In the genomic region with DNA sequence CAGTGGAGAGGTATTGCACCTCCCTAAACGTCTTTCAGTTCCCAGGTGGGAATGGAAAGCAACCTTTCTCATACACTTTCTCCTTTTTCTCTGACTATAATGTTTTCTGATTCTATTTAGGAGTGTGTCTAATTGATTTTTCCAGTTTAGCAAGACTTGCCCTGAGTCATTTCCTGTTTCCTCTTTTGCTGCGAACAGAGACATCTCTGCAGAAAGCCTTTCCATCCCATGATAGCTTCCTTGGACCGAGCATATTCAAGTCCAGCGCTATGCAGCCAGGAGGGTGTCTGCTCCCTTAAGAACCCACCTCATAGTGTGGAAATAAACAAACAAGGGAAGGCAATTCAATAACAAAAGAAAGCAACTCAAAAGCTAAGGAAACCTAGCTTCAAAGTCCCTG, we compare ENCODE assay signal across 18 cellular contexts. TPM values are rescaled to one million over a fixed set of nuclear protein-coding genes. Genes with fewer than 3 reads are reported as not detected.
A peak's percentile ranks its signal among the peaks of the same experiment; 100 is the strongest.
DNase-seq lines count a peak whose midpoint lies in the region; ATAC-seq, FAIRE-seq and TF ChIP-seq lines count a peak whose summit lies in the region.
"Had no signal": no experiment of that assay in that cellular context is flagged by ENCODE, and none has a peak within 500 bp of the region (broad histone marks: within the 10 kb centered on the region; RNA-seq: fewer than 3 reads in every experiment).

No MANE protein-coding gene starts in this region.

- H3K18ac ChIP-seq in mesendoderm (ENCODE audit: low read length), result no peak overlapping the region

- no peaks in the 10 kb centered on the region for H4K20me1 ChIP-seq in PC-3 (ENCODE audit: low read length)
- H4K20me1 ChIP-seq in endothelial cell of umbilical vein (replicated peaks; ENCODE audit: control insufficient read depth, extremely low read depth, insufficient read depth, low read length), result no peaks in the 10 kb centered on the region

- H3K4me3 ChIP-seq in PC-3 (ENCODE audit: low read length) (peak overlapping the region; percentile 21; the same call in 1 of the 2 replicates), endothelial cell of umbilical vein (replicated peaks in 1 of 3; ENCODE audit: insufficient read depth in 1 of 3, low read depth in 1 of 3, low read length in 3 of 3) (no peak overlapping the region), mesendoderm (ENCODE audit: low read length) (no peak overlapping the region)
- H3K4me3 ChIP-seq: K562, lung had no signal

- H3K4me2 ChIP-seq in PC-3 (ENCODE audit: low read length) (peak overlapping the region; percentile 35), endothelial cell of umbilical vein (ENCODE audit: insufficient read depth, low read length) (no peak overlapping the region), mesendoderm (ENCODE audit: low read length) (no peak overlapping the region)

- POLR2A ChIA-PET in PC-3 (lab: Charles Lee; ENCODE audit: unreplicated experiment), result no interaction called here
- POLR2A ChIA-PET in endothelial cell of umbilical vein (lab: Charles Lee), result no interaction called here

- CTCF ChIA-PET in PC-3 (lab: Charles Lee) (no interaction called here), endothelial cell of umbilical vein (lab: Charles Lee) (no interaction called here)

- no peak overlapping the region for H2BK15ac ChIP-seq in mesendoderm (replicated peaks; ENCODE audit: low read depth)

- dilution Hi-C loops in endothelial cell of umbilical vein (cut with MboI; ENCODE audit: extremely low pct_ligation_motif_present, low sequenced_read_pairs), result no loop called here

- H3K9me1 ChIP-seq in endothelial cell of umbilical vein (replicated peaks; ENCODE audit: control insufficient read depth, extremely low read depth, insufficient read depth, low read length), result no peaks in the 10 kb centered on the region

- no peak overlapping the region for H2AK5ac ChIP-seq in mesendoderm (ENCODE audit: low read length)

- H3K27me3 ChIP-seq in PC-3 (ENCODE audit: low read length), result no peaks in the 10 kb centered on the region
- no peaks in the 10 kb centered on the region for H3K27me3 ChIP-seq in endothelial cell of umbilical vein (ENCODE audit: control insufficient read depth in 2 of 2, insufficient read depth in 2 of 2, low read length in 2 of 2)
- no peaks in the 10 kb centered on the region for H3K27me3 ChIP-seq in mesendoderm (ENCODE audit: insufficient read depth, low read length, poor library complexity)

- H3K79me1 ChIP-seq in mesendoderm (ENCODE audit: low read length), result no peaks in the 10 kb centered on the region

- no CpG with 5 or more reads among the region's 4 CpGs for WGBS in mesendoderm (ENCODE audit: extremely low coverage, insufficient coverage, low lambda C conversion rate)

- no peaks in the 10 kb centered on the region for H3K27me3 Mint-ChIP-seq in glutamatergic neuron (ENCODE audit: unreplicated experiment)
- H3K27me3 Mint-ChIP-seq in mesothelial cell of epicardium (ENCODE audit: low read depth), result no peaks in the 10 kb centered on the region
- H3K27me3 Mint-ChIP-seq: activated naive CD4-positive, alpha-beta T cell treated with anti-CD3 and anti-CD28 coated beads, Interleukin-2, amount 50 U/mL, for 24 hours had no signal

- H3K9me3 Mint-ChIP-seq in glutamatergic neuron (ENCODE audit: unreplicated experiment), result no peaks in the 10 kb centered on the region
- no peaks in the 10 kb centered on the region for H3K9me3 Mint-ChIP-seq in mesothelial cell of epicardium

- H2BK5ac ChIP-seq in mesendoderm (ENCODE audit: low read length), result no peak overlapping the region

- FAIRE-seq in endothelial cell of umbilical vein (lab: Jason Lieb, UNC), result no peak
- FAIRE-seq: K562, TTC549 had no signal

- no peak for TF ChIP-seq CTCF in PC-3 (conservative IDR thresholded peaks at IDR 0.05; ENCODE audit: low read depth, low read length)
- no peak for TF ChIP-seq CTCF in endothelial cell of umbilical vein (IDR thresholded peaks at IDR 0.05; ENCODE audit: extremely low read depth in 1 of 2, insufficient read depth in 1 of 2, low read depth in 1 of 2, low read length in 2 of 2)
- TF ChIP-seq CTCF in glutamatergic neuron (IDR thresholded peaks at IDR 0.05; ENCODE audit: partially characterized antibody, unreplicated experiment), result no peak
- TF ChIP-seq CTCF in mesothelial cell of epicardium (IDR thresholded peaks at IDR 0.05; ENCODE audit: unreplicated experiment), result no peak

- H3K9ac ChIP-seq in PC-3 (ENCODE audit: low read length) (no peak overlapping the region), endothelial cell of umbilical vein (replicated peaks; ENCODE audit: extremely low read depth, insufficient read depth, low read length) (no peak overlapping the region), mesendoderm (ENCODE audit: low read length) (no peak overlapping the region)

- no peak overlapping the region for H3K4me3 Mint-ChIP-seq in glutamatergic neuron (ENCODE audit: unreplicated experiment)
- H3K4me3 Mint-ChIP-seq in mesothelial cell of epicardium, result no peak overlapping the region
- H3K4me3 Mint-ChIP-seq: activated naive CD4-positive, alpha-beta T cell treated with anti-CD3 and anti-CD28 coated beads, Interleukin-2, amount 50 U/mL, for 24 hours had no signal

- H3K27ac Mint-ChIP-seq in glutamatergic neuron (ENCODE audit: unreplicated experiment) (no peak overlapping the region), mesothelial cell of epicardium (no peak overlapping the region)
- H3K27ac Mint-ChIP-seq: activated naive CD4-positive, alpha-beta T cell treated with anti-CD3 and anti-CD28 coated beads, Interleukin-2, amount 50 U/mL, for 24 hours had no signal

- intact Hi-C loops in PC-3 (cut with micrococcal nuclease), result no loop called here
- intact Hi-C loops in endothelial cell of umbilical vein (cut with micrococcal nuclease), result no loop called here

- H3K4ac ChIP-seq in mesendoderm (ENCODE audit: low read depth, low read length), result no peak overlapping the region

- H3K4me1 Mint-ChIP-seq in glutamatergic neuron (ENCODE audit: low read depth, unreplicated experiment), result no peaks in the 10 kb centered on the region
- peaks cover 2% of the 10 kb centered on the region for H3K4me1 Mint-ChIP-seq in mesothelial cell of epicardium
- H3K4me1 Mint-ChIP-seq: activated naive CD4-positive, alpha-beta T cell treated with anti-CD3 and anti-CD28 coated beads, Interleukin-2, amount 50 U/mL, for 24 hours had no signal

- no peaks in the 10 kb centered on the region for H3K9me3 ChIP-seq in PC-3 (ENCODE audit: low read length)
- no peaks in the 10 kb centered on the region for H3K9me3 ChIP-seq in endothelial cell of umbilical vein (replicated peaks; ENCODE audit: control insufficient read depth, insufficient read depth, low read length)

- TF ChIP-seq POLR2A in endothelial cell of umbilical vein (IDR thresholded peaks at IDR 0.05; ENCODE audit: low read depth, low read length), result no peak

- H2AFZ ChIP-seq in PC-3 (ENCODE audit: low read length) (peak overlapping the region; percentile 16; the same call in 1 of the 2 replicates), endothelial cell of umbilical vein (ENCODE audit: low read depth, low read length) (no peak overlapping the region)

- H3K36me3 Mint-ChIP-seq in glutamatergic neuron (ENCODE audit: unreplicated experiment) (no peaks in the 10 kb centered on the region), mesothelial cell of epicardium (no peaks in the 10 kb centered on the region)
- H3K36me3 Mint-ChIP-seq: activated naive CD4-positive, alpha-beta T cell treated with anti-CD3 and anti-CD28 coated beads, Interleukin-2, amount 50 U/mL, for 24 hours had no signal

- no peak overlapping the region for H4K8ac ChIP-seq in mesendoderm (ENCODE audit: low read depth, low read length)

- no peak overlapping the region for H4K5ac ChIP-seq in mesendoderm (ENCODE audit: low read length)

- H3K4me1 ChIP-seq in PC-3 (ENCODE audit: insufficient read depth, low read length) (peaks cover 28% of the 10 kb centered on the region), endothelial cell of umbilical vein (ENCODE audit: control insufficient read depth, extremely low read depth, insufficient read depth, low read length) (no peaks in the 10 kb centered on the region), mesendoderm (ENCODE audit: control insufficient read depth, low read depth, low read length) (no peaks in the 10 kb centered on the region)

- no peaks in the 10 kb centered on the region for H3F3A ChIP-seq in PC-3 (ENCODE audit: low read length, unreplicated experiment)

- H3K36me3 ChIP-seq in PC-3 (ENCODE audit: low read depth, low read length), result no peaks in the 10 kb centered on the region
- no peaks in the 10 kb centered on the region for H3K36me3 ChIP-seq in endothelial cell of umbilical vein (ENCODE audit: control insufficient read depth in 2 of 2, extremely low read depth in 1 of 2, insufficient read depth in 2 of 2, low read length in 2 of 2)
- H3K36me3 ChIP-seq in mesendoderm (ENCODE audit: control insufficient read depth, insufficient read depth, low read length), result no peaks in the 10 kb centered on the region

- H3K9me2 ChIP-seq in PC-3 (replicated peaks; ENCODE audit: low read length), result no peaks in the 10 kb centered on the region

- BruUV-seq in PC-3 (replicated peaks; lab: Mats Ljungman, UMichigan) (no TSS peak), endothelial cell of umbilical vein (replicated peaks; lab: Mats Ljungman, UMichigan) (no TSS peak)

- no peak overlapping the region for H3K23ac ChIP-seq in mesendoderm (ENCODE audit: low read length)

- ATAC-seq in PC-3, result peak; percentile 67
- ATAC-seq: K562 had no signal

- H2BK120ac ChIP-seq in mesendoderm (ENCODE audit: low read depth, low read length), result no peak overlapping the region

- H3K27ac ChIP-seq in PC-3 (ENCODE audit: low read length) (0 out of 2 replicates have a peak overlapping the region, but pooled peaks have one; percentile 25), endothelial cell of umbilical vein (ENCODE audit: insufficient read depth, low read depth, low read length) (no peak overlapping the region), mesendoderm (ENCODE audit: low read depth, low read length) (no peak overlapping the region)
- H3K27ac ChIP-seq: 22Rv1 had no signal

- DNase-seq in SIG-M5 treated with dmso at 0.1 percent for 504 hours (lab: John Stamatoyannopoulos, UW; ENCODE audit: unreplicated experiment) (peak; percentile 65), SIG-M5 (lab: John Stamatoyannopoulos, UW) (no peak), PC-3 (peak; percentile 57), endothelial cell of umbilical vein (ENCODE audit: low read depth, low spot score) (peak; percentile 1), mesendoderm (no peak), glutamatergic neuron (no peak), ecto neural progenitor cell (ENCODE audit: low spot score) (no peak), mesothelial cell of epicardium (ENCODE audit: low spot score in 2 of 2, unreplicated experiment in 2 of 2) (no peak)
- DNase-seq: cortex of kidney, DMS79, NCI-H2107, nucleus accumbens had no signal

- H3K79me2 ChIP-seq in PC-3 (ENCODE audit: low read length), result no peaks in the 10 kb centered on the region
- no peaks in the 10 kb centered on the region for H3K79me2 ChIP-seq in endothelial cell of umbilical vein (ENCODE audit: control insufficient read depth, insufficient read depth, low read length)
- H3K79me2 ChIP-seq in mesendoderm (ENCODE audit: control insufficient read depth, insufficient read depth, low read length), result no peaks in the 10 kb centered on the region

- H3K56ac ChIP-seq in mesendoderm (ENCODE audit: low read length), result no peak overlapping the region

RNA-seq across cellular contexts. Expression of a gene that starts 60.0 kb away (rescaled TPM):
- 1.8 and 1.9 TPM in 2 replicates for total RNA-seq in PC-3 (2014; rRNA removed)
- 0.35 TPM in 1 of 2 replicates, not detected in the other for total RNA-seq in endothelial cell of umbilical vein
- 0.06 and 0.10 TPM in 2 replicates for polyA plus RNA-seq in endothelial cell of umbilical vein
- polyA plus RNA-seq in endothelial cell of umbilical vein (2011; cell fraction: cytosol; rRNA removed), result 0.03 and 0.04 TPM in 2 replicates
- 0.07 TPM in 1 of 2 replicates, not detected in the other for polyA plus RNA-seq in endothelial cell of umbilical vein (2011; cell fraction: nucleus; rRNA removed)
- 0.28 and 1.3 TPM in 2 replicates for polyA plus RNA-seq in endothelial cell of umbilical vein (2012)
- polyA minus RNA-seq in endothelial cell of umbilical vein, result 0.10 and 1.6 TPM in 2 replicates
- polyA minus RNA-seq in endothelial cell of umbilical vein (2011; cell fraction: cytosol; rRNA and poly(A)+ RNA removed), result not detected
- polyA minus RNA-seq in endothelial cell of umbilical vein (2011; cell fraction: nucleus; rRNA and poly(A)+ RNA removed), result not detected in 2 replicates
- polyA plus RNA-seq in mesendoderm (2013, experiment 1 of 2), result 3.6 TPM
- 3.6 TPM for polyA plus RNA-seq in mesendoderm (2013, experiment 2 of 2)
- 178 TPM for total RNA-seq in glutamatergic neuron (ENCODE audit: unreplicated experiment)
- 0.18 to 0.54 TPM (median 0.47 TPM) in 3 replicates for total RNA-seq in mesothelial cell of epicardium
- total RNA-seq: activated CD8-positive, alpha-beta memory T cell treated with anti-CD3 and anti-CD28 coated beads for 36 hours; K562 had no signal
- polyA plus RNA-seq: K562 had no signal

Comparison
In these comparisons a context has a peak if more than half of its experiments do, and no peak if none do; other contexts are left out.
1. DNase-seq: peak in SIG-M5 treated with dmso at 0.1 percent for 504 hours (single experiment), PC-3 (single experiment) and endothelial cell of umbilical vein (single experiment); none in SIG-M5 (single experiment), mesendoderm (single experiment), glutamatergic neuron (single experiment), ecto neural progenitor cell (single experiment) and mesothelial cell of epicardium (0 of 2).
2. RNA of a gene that starts 60.0 kb away (total RNA-seq): 178 TPM in glutamatergic neuron (single experiment); 1.8 to 1.9 TPM in PC-3, 0.18 to 0.54 TPM in mesothelial cell of epicardium and 0.35 TPM in endothelial cell of umbilical vein; every median in the first group is over 10 times any median in the second.